26 cellular contexts compared by ENCODE assay signal in genomic region chr9:121312169-121312568, GRCh38.
"Had no signal": no experiment of that assay in that cellular context is flagged by ENCODE, and none has a peak within 500 bp of the region (broad histone marks: within the 10 kb centered on the region; RNA-seq: fewer than 3 reads in every experiment).

No MANE protein-coding gene starts in this region.

- H3K27me3 ChIP-seq: breast epithelium, esophagus squamous epithelium, ovary, thyroid gland, upper lobe of left lung had no signal

- H3K4me1 Mint-ChIP-seq: activated CD4-positive, alpha-beta T cell treated with anti-CD3 and anti-CD28 coated beads, Interleukin-2, amount 10 ng/mL, durations not matched to agents 24 days and 14 days; endodermal cell; mesothelial cell of epicardium; naive thymus-derived CD4-positive, alpha-beta T cell; T-helper 17 cell had no signal

- H3K36me3 ChIP-seq: ovary, WERI-Rb-1 had no signal

- H3K9me3 Mint-ChIP-seq: activated CD4-positive, alpha-beta memory T cell treated with anti-CD3 and anti-CD28 coated beads for 36 hours; activated CD4-positive, alpha-beta T cell treated with anti-CD3 and anti-CD28 coated beads, Interleukin-2, amount 10 ng/mL, durations not matched to agents 24 days and 14 days; activated naive CD4-positive, alpha-beta T cell treated with anti-CD3 and anti-CD28 coated beads, Interleukin-2, amount 50 U/mL, for 72 hours; dendritic cell treated with granulocyte-macrophage colony-stimulating factor and Interleukin-4, amounts not matched to agents 40 ng/mL and 50 ng/mL, for 4 days; mesothelial cell of epicardium; naive thymus-derived CD4-positive, alpha-beta T cell had no signal

- H3K4me3 Mint-ChIP-seq: activated CD4-positive, alpha-beta memory T cell treated with anti-CD3 and anti-CD28 coated beads for 36 hours; activated CD4-positive, alpha-beta T cell treated with anti-CD3 and anti-CD28 coated beads, Interleukin-2, amount 10 ng/mL, durations not matched to agents 24 days and 14 days; dendritic cell treated with granulocyte-macrophage colony-stimulating factor and Interleukin-4, amounts not matched to agents 40 ng/mL and 50 ng/mL, for 4 days; endodermal cell; mesothelial cell of epicardium; naive thymus-derived CD4-positive, alpha-beta T cell; T-helper 17 cell had no signal

- DNase-seq: activated CD4-positive, alpha-beta memory T cell treated with anti-CD3 and anti-CD28 coated beads for 36 hours; activated CD4-positive, alpha-beta T cell treated with anti-CD3 and anti-CD28 coated beads, Interleukin-2, amount 10 ng/mL, durations not matched to agents 24 days and 14 days; activated CD4-positive, CD25-positive, alpha-beta regulatory T cell treated with anti-CD3 and anti-CD28 coated beads, Interleukin-2, amount 50 U/mL, for 72 hours; activated CD8-positive, alpha-beta memory T cell treated with anti-CD3 and anti-CD28 coated beads, Interleukin-2, amount 50 U/mL, for 4 hours; activated naive CD4-positive, alpha-beta T cell; activated T-cell treated with anti-CD3 and anti-CD28 coated beads, Interleukin-2, amount 50 U/mL, for 1 hour; central memory CD4-positive, alpha-beta T cell; endodermal cell; esophagus squamous epithelium; foreskin melanocyte; left ventricle myocardium superior; naive thymus-derived CD4-positive, alpha-beta T cell; retina; stimulated activated CD4-positive, alpha-beta T cell treated with anti-CD3 and anti-CD28 coated beads, Interleukin-4, amount 100 ng/mL, for 1 hour; stimulated activated naive CD8-positive, alpha-beta T cell treated with anti-CD3 and anti-CD28 coated beads, Interleukin-15, Interleukin-2, amounts not matched to agents 100 U/mL and 50 U/mL, for 24 hours; T-helper 17 cell; T1000; thyroid gland; WERI-Rb-1 had no signal

- ATAC-seq: activated naive CD4-positive, alpha-beta T cell treated with anti-CD3 and anti-CD28 coated beads, Interleukin-2, amount 50 U/mL, for 72 hours; left ventricle myocardium superior; naive thymus-derived CD4-positive, alpha-beta T cell; stimulated activated naive CD8-positive, alpha-beta T cell treated with anti-CD3 and anti-CD28 coated beads, Interleukin-15, Interleukin-2, amounts not matched to agents 100 U/mL and 50 U/mL, for 24 hours; T-helper 17 cell had no signal

- H3K27ac Mint-ChIP-seq: activated CD4-positive, alpha-beta memory T cell treated with anti-CD3 and anti-CD28 coated beads for 36 hours; activated CD4-positive, alpha-beta T cell treated with anti-CD3 and anti-CD28 coated beads, Interleukin-2, amount 10 ng/mL, durations not matched to agents 24 days and 14 days; activated naive CD4-positive, alpha-beta T cell treated with anti-CD3 and anti-CD28 coated beads, Interleukin-2, amount 50 U/mL, for 72 hours; dendritic cell treated with granulocyte-macrophage colony-stimulating factor and Interleukin-4, amounts not matched to agents 40 ng/mL and 50 ng/mL, for 4 days; endodermal cell; mesothelial cell of epicardium; T-helper 17 cell had no signal

- H3K9me3 ChIP-seq: breast epithelium, esophagus squamous epithelium, ovary, prostate gland, thyroid gland, upper lobe of left lung had no signal

- H3K36me3 Mint-ChIP-seq: activated CD4-positive, alpha-beta memory T cell treated with anti-CD3 and anti-CD28 coated beads for 36 hours; activated naive CD4-positive, alpha-beta T cell treated with anti-CD3 and anti-CD28 coated beads, Interleukin-2, amount 50 U/mL, for 72 hours had no signal

- H3K4me3 ChIP-seq: breast epithelium, esophagus squamous epithelium, ovary, prostate gland, thyroid gland, upper lobe of left lung had no signal

- H3K4me1 ChIP-seq: breast epithelium, prostate gland, upper lobe of left lung had no signal

- H3K27me3 Mint-ChIP-seq: activated CD4-positive, alpha-beta memory T cell treated with anti-CD3 and anti-CD28 coated beads for 36 hours; activated CD4-positive, alpha-beta T cell treated with anti-CD3 and anti-CD28 coated beads, Interleukin-2, amount 10 ng/mL, durations not matched to agents 24 days and 14 days; dendritic cell treated with granulocyte-macrophage colony-stimulating factor and Interleukin-4, amounts not matched to agents 40 ng/mL and 50 ng/mL, for 4 days; T-helper 17 cell had no signal

- H3K27ac ChIP-seq: ovary, prostate gland, upper lobe of left lung, WERI-Rb-1 had no signal
